Comparison of ENCODE assay signal across 8 cellular contexts in genomic region chr9:89425921-89426388, GRCh38.
DNase-seq lines count a peak whose midpoint lies in the region; ATAC-seq and TF ChIP-seq lines count a peak whose summit lies in the region.

No MANE protein-coding gene starts in this region.

- no peaks in the 10 kb centered on the region for H3K36me3 ChIP-seq in psoas muscle (ENCODE audit: insufficient read depth in 1 of 2, low read depth in 1 of 2)
- H3K36me3 ChIP-seq in Karpas-422 (ENCODE audit: insufficient read depth, low read length), result no peaks in the 10 kb centered on the region

- no peaks in the 10 kb centered on the region for H3K27me3 ChIP-seq in psoas muscle (ENCODE audit: insufficient read depth in 3 of 3, low read length in 2 of 3)
- no peaks in the 10 kb centered on the region for H3K27me3 ChIP-seq in Karpas-422 (ENCODE audit: low read length)

- CTCF ChIA-PET in GM10248 (lab: Yijun Ruan, JAX), result interaction anchor here (0.8 to 8.9 kb wide), 7 partner anchors 9 to 123 kb away, joined by 3 to 81 read pairs (median 4); no protein-coding TSS in a partner anchor

- intact Hi-C loops in psoas muscle (cut with DNase I), result no loop called here

- no peak overlapping the region for H3K9ac ChIP-seq in Karpas-422 (ENCODE audit: low read length)

- POLR2A ChIA-PET in GM10248 (lab: Yijun Ruan, JAX), result interaction anchor here (0.9 kb wide), 1 partner anchor 11 kb away, joined by 7 read pairs; no protein-coding TSS in a partner anchor

- H4K20me1 ChIP-seq in Karpas-422 (ENCODE audit: insufficient read depth, low read depth, low read length), result peaks cover 29% of the 10 kb centered on the region

- H3K4me1 ChIP-seq in psoas muscle (peaks cover 38% of the 10 kb centered on the region), Karpas-422 (ENCODE audit: low read length) (peaks cover 15% of the 10 kb centered on the region)

- peak overlapping the region; percentile 55 for H3K27ac ChIP-seq in psoas muscle
- H3K27ac ChIP-seq in Karpas-422 (ENCODE audit: low read length), result no peak overlapping the region

- DNase-seq in astrocyte of the hippocampus (ENCODE audit: low read depth, low spot score), result peak; percentile 74
- DNase-seq in psoas muscle, result peak in 1 of 2 donors; percentile 29
- no peak for DNase-seq in GM10248 (ENCODE audit: extremely low spot score)
- DNase-seq in Karpas-422, result no peak

- H3K79me2 ChIP-seq in Karpas-422 (ENCODE audit: low read length), result no peaks in the 10 kb centered on the region

- ATAC-seq in GM19023 (IDR thresholded peaks at IDR 0.05; ENCODE audit: unreplicated experiment), result peak; percentile 8
- ATAC-seq in HG03066 (IDR thresholded peaks at IDR 0.05; ENCODE audit: low read depth, unreplicated experiment), result peak; percentile 4
- ATAC-seq in psoas muscle, result no peak
- no peak for ATAC-seq in GM18873 (IDR thresholded peaks at IDR 0.05; ENCODE audit: low FRiP score, unreplicated experiment)
- ATAC-seq in esophagus mucosa, result no peak

- no peak for TF ChIP-seq CTCF in psoas muscle (IDR thresholded peaks at IDR 0.05)
- TF ChIP-seq CTCF in GM10248 (IDR thresholded peaks at IDR 0.05; ENCODE audit: control extremely low read depth, extremely low read depth, low read depth, missing control alignments), result no peak

- 62 to 77% (median 64%) methylated on average over 8 of the region's 8 CpGs for WGBS in psoas muscle, 3 donors

- H3K4me3 ChIP-seq in psoas muscle (no peak overlapping the region), Karpas-422 (ENCODE audit: low read length) (no peak overlapping the region)

- H2AFZ ChIP-seq in Karpas-422 (ENCODE audit: low read length), result no peak overlapping the region

- H3K9me2 ChIP-seq in Karpas-422 (replicated peaks; ENCODE audit: insufficient read depth, low read length), result no peaks in the 10 kb centered on the region

- H3K9me3 ChIP-seq in psoas muscle, result no peaks in the 10 kb centered on the region
- H3K9me3 ChIP-seq in Karpas-422 (ENCODE audit: low read length), result no peaks in the 10 kb centered on the region

- H3K4me2 ChIP-seq in Karpas-422 (ENCODE audit: low read depth, low read length, poor library complexity, severe bottlenecking), result no peak overlapping the region

Comparison
In these comparisons a context has a peak if more than half of its experiments do, and no peak if none do; other contexts are left out.
1. ATAC-seq: peak in GM19023 (single experiment) and HG03066 (single experiment); none in psoas muscle (0 of 4), GM18873 (single experiment) and esophagus mucosa (single experiment).